ENCODE assay signal across 2 cellular contexts in the genomic region with DNA sequence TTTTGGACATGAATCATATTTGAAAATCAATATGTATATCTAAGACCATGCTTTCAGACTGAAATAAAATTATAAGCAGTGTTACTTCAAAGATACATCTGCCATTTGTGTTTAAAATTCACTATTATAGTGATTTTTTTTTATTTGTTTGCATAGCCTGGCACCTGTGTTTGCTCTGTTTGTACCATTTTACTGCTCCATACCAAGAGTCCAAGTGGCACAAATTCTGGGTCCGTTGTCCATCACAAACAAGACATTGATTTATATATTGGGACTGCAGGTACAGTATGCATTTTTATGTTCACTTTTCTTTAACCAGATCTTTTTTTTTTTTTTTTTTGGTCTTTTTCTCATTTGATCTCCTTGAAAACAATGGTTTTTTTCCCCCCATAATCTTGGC.
TF ChIP-seq lines count a peak whose summit lies in the region.

No MANE protein-coding gene starts in this region.

TF ChIP-seq in HCT116, 20 proteins besides CTCF, POLR2A, EP300 and RAD21:
- no peak for TF ChIP-seq POLR2AphosphoS5 (IDR thresholded peaks at IDR 0.05; ENCODE audit: low read depth, low read length)
- TF ChIP-seq EZH2 (IDR thresholded peaks at IDR 0.05): no peak
- no peak for TF ChIP-seq SP1 (IDR thresholded peaks at IDR 0.05; ENCODE audit: low read depth)
- TF ChIP-seq CBX3 (IDR thresholded peaks at IDR 0.05; ENCODE audit: low read depth): no peak
- TF ChIP-seq, protein P1, sequence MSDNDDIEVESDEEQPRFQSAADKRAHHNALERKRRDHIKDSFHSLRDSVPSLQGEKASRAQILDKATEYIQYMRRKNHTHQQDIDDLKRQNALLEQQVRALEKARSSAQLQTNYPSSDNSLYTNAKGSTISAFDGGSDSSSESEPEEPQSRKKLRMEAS (IDR thresholded peaks at IDR 0.05): no peak
- TF ChIP-seq, protein P2, sequence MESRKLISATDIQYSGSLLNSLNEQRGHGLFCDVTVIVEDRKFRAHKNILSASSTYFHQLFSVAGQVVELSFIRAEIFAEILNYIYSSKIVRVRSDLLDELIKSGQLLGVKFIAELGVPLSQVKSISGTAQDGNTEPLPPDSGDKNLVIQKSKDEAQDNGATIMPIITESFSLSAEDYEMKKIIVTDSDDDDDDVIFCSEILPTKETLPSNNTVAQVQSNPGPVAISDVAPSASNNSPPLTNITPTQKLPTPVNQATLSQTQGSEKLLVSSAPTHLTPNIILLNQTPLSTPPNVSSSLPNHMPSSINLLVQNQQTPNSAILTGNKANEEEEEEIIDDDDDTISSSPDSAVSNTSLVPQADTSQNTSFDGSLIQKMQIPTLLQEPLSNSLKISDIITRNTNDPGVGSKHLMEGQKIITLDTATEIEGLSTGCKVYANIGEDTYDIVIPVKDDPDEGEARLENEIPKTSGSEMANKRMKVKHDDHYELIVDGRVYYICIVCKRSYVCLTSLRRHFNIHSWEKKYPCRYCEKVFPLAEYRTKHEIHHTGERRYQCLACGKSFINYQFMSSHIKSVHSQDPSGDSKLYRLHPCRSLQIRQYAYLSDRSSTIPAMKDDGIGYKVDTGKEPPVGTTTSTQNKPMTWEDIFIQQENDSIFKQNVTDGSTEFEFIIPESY (IDR thresholded peaks at IDR 0.05; ENCODE audit: extremely low read depth, insufficient replicate concordance, low read length): no peak
- TF ChIP-seq, protein P3, sequence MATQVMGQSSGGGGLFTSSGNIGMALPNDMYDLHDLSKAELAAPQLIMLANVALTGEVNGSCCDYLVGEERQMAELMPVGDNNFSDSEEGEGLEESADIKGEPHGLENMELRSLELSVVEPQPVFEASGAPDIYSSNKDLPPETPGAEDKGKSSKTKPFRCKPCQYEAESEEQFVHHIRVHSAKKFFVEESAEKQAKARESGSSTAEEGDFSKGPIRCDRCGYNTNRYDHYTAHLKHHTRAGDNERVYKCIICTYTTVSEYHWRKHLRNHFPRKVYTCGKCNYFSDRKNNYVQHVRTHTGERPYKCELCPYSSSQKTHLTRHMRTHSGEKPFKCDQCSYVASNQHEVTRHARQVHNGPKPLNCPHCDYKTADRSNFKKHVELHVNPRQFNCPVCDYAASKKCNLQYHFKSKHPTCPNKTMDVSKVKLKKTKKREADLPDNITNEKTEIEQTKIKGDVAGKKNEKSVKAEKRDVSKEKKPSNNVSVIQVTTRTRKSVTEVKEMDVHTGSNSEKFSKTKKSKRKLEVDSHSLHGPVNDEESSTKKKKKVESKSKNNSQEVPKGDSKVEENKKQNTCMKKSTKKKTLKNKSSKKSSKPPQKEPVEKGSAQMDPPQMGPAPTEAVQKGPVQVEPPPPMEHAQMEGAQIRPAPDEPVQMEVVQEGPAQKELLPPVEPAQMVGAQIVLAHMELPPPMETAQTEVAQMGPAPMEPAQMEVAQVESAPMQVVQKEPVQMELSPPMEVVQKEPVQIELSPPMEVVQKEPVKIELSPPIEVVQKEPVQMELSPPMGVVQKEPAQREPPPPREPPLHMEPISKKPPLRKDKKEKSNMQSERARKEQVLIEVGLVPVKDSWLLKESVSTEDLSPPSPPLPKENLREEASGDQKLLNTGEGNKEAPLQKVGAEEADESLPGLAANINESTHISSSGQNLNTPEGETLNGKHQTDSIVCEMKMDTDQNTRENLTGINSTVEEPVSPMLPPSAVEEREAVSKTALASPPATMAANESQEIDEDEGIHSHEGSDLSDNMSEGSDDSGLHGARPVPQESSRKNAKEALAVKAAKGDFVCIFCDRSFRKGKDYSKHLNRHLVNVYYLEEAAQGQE (IDR thresholded peaks at IDR 0.05; ENCODE audit: low read depth): no peak
- no peak for TF ChIP-seq JUND (IDR thresholded peaks at IDR 0.05)
- TF ChIP-seq CEBPB (IDR thresholded peaks at IDR 0.05; ENCODE audit: low read depth): no peak
- no peak for TF ChIP-seq FOSL1 (IDR thresholded peaks at IDR 0.05; ENCODE audit: low read depth)
- TF ChIP-seq ELF1 (IDR thresholded peaks at IDR 0.05; ENCODE audit: borderline replicate concordance, low read depth): no peak

TF ChIP-seq in K562, 482 proteins besides CTCF, POLR2A, EP300 and RAD21:
- TF ChIP-seq HDAC1 (IDR thresholded peaks at IDR 0.05) (no peak), ZBTB7A (IDR thresholded peaks at IDR 0.05; ENCODE audit: borderline replicate concordance, control insufficient read depth, low read depth, low read length) (no peak), FOXJ3 (CRISPR knock-in tag; IDR thresholded peaks at IDR 0.05) (no peak), ZNF57 (CRISPR knock-in tag; IDR thresholded peaks at IDR 0.05) (no peak), MAZ (CRISPR knock-in tag; conservative IDR thresholded peaks at IDR 0.05 in 1 of 2, IDR thresholded peaks at IDR 0.05 in 1 of 2) (no peak), GATAD2A (IDR thresholded peaks at IDR 0.05) (no peak), NBN (IDR thresholded peaks at IDR 0.05; ENCODE audit: low read depth) (no peak), ZBED1 (IDR thresholded peaks at IDR 0.05) (no peak), KAT7 (CRISPR knock-in tag; IDR thresholded peaks at IDR 0.05; ENCODE audit: borderline replicate concordance) (no peak), PHB (CRISPR knock-in tag; IDR thresholded peaks at IDR 0.05) (no peak)
- TF ChIP-seq, protein P4, sequence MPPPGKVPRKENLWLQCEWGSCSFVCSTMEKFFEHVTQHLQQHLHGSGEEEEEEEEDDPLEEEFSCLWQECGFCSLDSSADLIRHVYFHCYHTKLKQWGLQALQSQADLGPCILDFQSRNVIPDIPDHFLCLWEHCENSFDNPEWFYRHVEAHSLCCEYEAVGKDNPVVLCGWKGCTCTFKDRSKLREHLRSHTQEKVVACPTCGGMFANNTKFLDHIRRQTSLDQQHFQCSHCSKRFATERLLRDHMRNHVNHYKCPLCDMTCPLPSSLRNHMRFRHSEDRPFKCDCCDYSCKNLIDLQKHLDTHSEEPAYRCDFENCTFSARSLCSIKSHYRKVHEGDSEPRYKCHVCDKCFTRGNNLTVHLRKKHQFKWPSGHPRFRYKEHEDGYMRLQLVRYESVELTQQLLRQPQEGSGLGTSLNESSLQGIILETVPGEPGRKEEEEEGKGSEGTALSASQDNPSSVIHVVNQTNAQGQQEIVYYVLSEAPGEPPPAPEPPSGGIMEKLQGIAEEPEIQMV (tag; conservative IDR thresholded peaks at IDR 0.05; ENCODE audit: low read depth): no peak
- TF ChIP-seq, protein P5, sequence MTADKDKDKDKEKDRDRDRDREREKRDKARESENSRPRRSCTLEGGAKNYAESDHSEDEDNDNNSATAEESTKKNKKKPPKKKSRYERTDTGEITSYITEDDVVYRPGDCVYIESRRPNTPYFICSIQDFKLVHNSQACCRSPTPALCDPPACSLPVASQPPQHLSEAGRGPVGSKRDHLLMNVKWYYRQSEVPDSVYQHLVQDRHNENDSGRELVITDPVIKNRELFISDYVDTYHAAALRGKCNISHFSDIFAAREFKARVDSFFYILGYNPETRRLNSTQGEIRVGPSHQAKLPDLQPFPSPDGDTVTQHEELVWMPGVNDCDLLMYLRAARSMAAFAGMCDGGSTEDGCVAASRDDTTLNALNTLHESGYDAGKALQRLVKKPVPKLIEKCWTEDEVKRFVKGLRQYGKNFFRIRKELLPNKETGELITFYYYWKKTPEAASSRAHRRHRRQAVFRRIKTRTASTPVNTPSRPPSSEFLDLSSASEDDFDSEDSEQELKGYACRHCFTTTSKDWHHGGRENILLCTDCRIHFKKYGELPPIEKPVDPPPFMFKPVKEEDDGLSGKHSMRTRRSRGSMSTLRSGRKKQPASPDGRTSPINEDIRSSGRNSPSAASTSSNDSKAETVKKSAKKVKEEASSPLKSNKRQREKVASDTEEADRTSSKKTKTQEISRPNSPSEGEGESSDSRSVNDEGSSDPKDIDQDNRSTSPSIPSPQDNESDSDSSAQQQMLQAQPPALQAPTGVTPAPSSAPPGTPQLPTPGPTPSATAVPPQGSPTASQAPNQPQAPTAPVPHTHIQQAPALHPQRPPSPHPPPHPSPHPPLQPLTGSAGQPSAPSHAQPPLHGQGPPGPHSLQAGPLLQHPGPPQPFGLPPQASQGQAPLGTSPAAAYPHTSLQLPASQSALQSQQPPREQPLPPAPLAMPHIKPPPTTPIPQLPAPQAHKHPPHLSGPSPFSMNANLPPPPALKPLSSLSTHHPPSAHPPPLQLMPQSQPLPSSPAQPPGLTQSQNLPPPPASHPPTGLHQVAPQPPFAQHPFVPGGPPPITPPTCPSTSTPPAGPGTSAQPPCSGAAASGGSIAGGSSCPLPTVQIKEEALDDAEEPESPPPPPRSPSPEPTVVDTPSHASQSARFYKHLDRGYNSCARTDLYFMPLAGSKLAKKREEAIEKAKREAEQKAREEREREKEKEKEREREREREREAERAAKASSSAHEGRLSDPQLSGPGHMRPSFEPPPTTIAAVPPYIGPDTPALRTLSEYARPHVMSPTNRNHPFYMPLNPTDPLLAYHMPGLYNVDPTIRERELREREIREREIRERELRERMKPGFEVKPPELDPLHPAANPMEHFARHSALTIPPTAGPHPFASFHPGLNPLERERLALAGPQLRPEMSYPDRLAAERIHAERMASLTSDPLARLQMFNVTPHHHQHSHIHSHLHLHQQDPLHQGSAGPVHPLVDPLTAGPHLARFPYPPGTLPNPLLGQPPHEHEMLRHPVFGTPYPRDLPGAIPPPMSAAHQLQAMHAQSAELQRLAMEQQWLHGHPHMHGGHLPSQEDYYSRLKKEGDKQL (CRISPR knock-in tag; IDR thresholded peaks at IDR 0.05; ENCODE audit: borderline replicate concordance): no peak
- TF ChIP-seq, protein P6, sequence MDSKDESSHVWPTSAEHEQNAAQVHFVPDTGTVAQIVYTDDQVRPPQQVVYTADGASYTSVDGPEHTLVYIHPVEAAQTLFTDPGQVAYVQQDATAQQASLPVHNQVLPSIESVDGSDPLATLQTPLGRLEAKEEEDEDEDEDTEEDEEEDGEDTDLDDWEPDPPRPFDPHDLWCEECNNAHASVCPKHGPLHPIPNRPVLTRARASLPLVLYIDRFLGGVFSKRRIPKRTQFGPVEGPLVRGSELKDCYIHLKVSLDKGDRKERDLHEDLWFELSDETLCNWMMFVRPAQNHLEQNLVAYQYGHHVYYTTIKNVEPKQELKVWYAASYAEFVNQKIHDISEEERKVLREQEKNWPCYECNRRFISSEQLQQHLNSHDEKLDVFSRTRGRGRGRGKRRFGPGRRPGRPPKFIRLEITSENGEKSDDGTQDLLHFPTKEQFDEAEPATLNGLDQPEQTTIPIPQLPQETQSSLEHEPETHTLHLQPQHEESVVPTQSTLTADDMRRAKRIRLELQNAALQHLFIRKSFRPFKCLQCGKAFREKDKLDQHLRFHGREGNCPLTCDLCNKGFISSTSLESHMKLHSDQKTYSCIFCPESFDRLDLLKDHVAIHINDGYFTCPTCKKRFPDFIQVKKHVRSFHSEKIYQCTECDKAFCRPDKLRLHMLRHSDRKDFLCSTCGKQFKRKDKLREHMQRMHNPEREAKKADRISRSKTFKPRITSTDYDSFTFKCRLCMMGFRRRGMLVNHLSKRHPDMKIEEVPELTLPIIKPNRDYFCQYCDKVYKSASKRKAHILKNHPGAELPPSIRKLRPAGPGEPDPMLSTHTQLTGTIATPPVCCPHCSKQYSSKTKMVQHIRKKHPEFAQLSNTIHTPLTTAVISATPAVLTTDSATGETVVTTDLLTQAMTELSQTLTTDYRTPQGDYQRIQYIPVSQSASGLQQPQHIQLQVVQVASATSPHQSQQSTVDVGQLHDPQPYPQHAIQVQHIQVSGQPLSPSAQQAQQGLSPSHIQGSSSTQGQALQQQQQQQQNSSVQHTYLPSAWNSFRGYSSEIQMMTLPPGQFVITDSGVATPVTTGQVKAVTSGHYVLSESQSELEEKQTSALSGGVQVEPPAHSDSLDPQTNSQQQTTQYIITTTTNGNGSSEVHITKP (IDR thresholded peaks at IDR 0.05; ENCODE audit: partially characterized antibody): no peak
